Comparison of ENCODE assay signal across 12 cellular contexts in genomic region chr5:78591227-78591626, GRCh38. TPM values are rescaled to one million over a fixed set of nuclear protein-coding genes. Genes with fewer than 3 reads are reported as not detected.
DNase-seq lines count a peak whose midpoint lies in the region; TF ChIP-seq lines count a peak whose summit lies in the region.
"Had no signal": no experiment of that assay in that cellular context is flagged by ENCODE, and none has a peak within 500 bp of the region (broad histone marks: within the 10 kb centered on the region; RNA-seq: fewer than 3 reads in every experiment).

No MANE protein-coding gene starts in this region.

- H3K9ac ChIP-seq in OCI-LY3 (ENCODE audit: low read length), result no peak overlapping the region
- H3K9ac ChIP-seq in endodermal cell (ENCODE audit: extremely low read depth, low read length, poor library complexity, severe bottlenecking), result no peak overlapping the region

- H3K4me1 Mint-ChIP-seq in Caco-2 (ENCODE audit: low read depth, unreplicated experiment), result peaks cover 36% of the 10 kb centered on the region
- H3K4me1 Mint-ChIP-seq in endodermal cell, result peaks cover 19% of the 10 kb centered on the region
- peaks cover 80% of the 10 kb centered on the region for H3K4me1 Mint-ChIP-seq in nephron
- H3K4me1 Mint-ChIP-seq: natural killer cell had no signal

- H3K36me3 ChIP-seq in Caco-2 (ENCODE audit: control insufficient read depth, insufficient read depth, low read length) (no peaks in the 10 kb centered on the region), OCI-LY3 (replicated peaks; ENCODE audit: low read depth, low read length) (no peaks in the 10 kb centered on the region), endodermal cell (ENCODE audit: control insufficient read depth, insufficient read depth, low read length) (peaks cover 93% of the 10 kb centered on the region)

- H4K20me1 ChIP-seq in OCI-LY3 (ENCODE audit: insufficient read depth, low read length), result no peaks in the 10 kb centered on the region

- no peak overlapping the region for H2AFZ ChIP-seq in OCI-LY3 (ENCODE audit: low read depth, low read length)

- no peak for TF ChIP-seq CTCF in Caco-2 (IDR thresholded peaks at IDR 0.05; ENCODE audit: insufficient read depth in 1 of 2, low read depth in 1 of 2, low read length in 1 of 2, severe bottlenecking in 1 of 2, unreplicated experiment in 1 of 2)
- no peak for TF ChIP-seq CTCF in OCI-LY3 (IDR thresholded peaks at IDR 0.05; ENCODE audit: low read depth, low read length)
- no peak for TF ChIP-seq CTCF in endodermal cell (conservative IDR thresholded peaks at IDR 0.05)
- no peak for TF ChIP-seq CTCF in nephron (IDR thresholded peaks at IDR 0.05; ENCODE audit: unreplicated experiment in 3 of 3)

- H3K27ac ChIP-seq in OCI-LY3 (ENCODE audit: low read length) (no peak overlapping the region), endodermal cell (ENCODE audit: low read depth, low read length) (no peak overlapping the region)

- WGBS in endodermal cell (ENCODE audit: insufficient coverage in 1 of 2, insufficient read length in 1 of 2), 2 experiments, result 69 to 89% methylated on average over 3 to 4 of the region's 4 CpGs

- H3K9me3 Mint-ChIP-seq in Caco-2 (ENCODE audit: unreplicated experiment) (no peaks in the 10 kb centered on the region), endodermal cell (peaks cover 20% of the 10 kb centered on the region), nephron (peaks cover 5% of the 10 kb centered on the region)
- H3K9me3 Mint-ChIP-seq: natural killer cell had no signal

- H3K4me2 ChIP-seq in OCI-LY3 (ENCODE audit: low read length), result 0 out of 2 replicates have a peak overlapping the region, but pooled peaks have one; percentile 76

- no peak overlapping the region for H3K4me3 Mint-ChIP-seq in Caco-2 (ENCODE audit: unreplicated experiment)
- H3K4me3 Mint-ChIP-seq in endodermal cell, result no peak overlapping the region
- no peak overlapping the region for H3K4me3 Mint-ChIP-seq in nephron
- H3K4me3 Mint-ChIP-seq: activated CD8-positive, alpha-beta memory T cell treated with anti-CD3 and anti-CD28 coated beads, Interleukin-2, amount 10 ng/mL, durations not matched to agents 7 days and 5 days; natural killer cell had no signal

- no peak overlapping the region for H3K4me3 ChIP-seq in Caco-2 (ENCODE audit: low read depth, low read length)
- H3K4me3 ChIP-seq in OCI-LY3 (ENCODE audit: low read length), result no peak overlapping the region
- no peak overlapping the region for H3K4me3 ChIP-seq in endodermal cell (ENCODE audit: low read length)
- H3K4me3 ChIP-seq: heart right ventricle had no signal

- H3K27ac Mint-ChIP-seq in Caco-2 (ENCODE audit: unreplicated experiment), result peak overlapping the region; percentile 42
- peak overlapping the region; percentile 23 for H3K27ac Mint-ChIP-seq in endodermal cell
- peak overlapping the region; percentile 92 to 96 (median 95) for H3K27ac Mint-ChIP-seq in nephron
- H3K27ac Mint-ChIP-seq: activated CD8-positive, alpha-beta memory T cell treated with anti-CD3 and anti-CD28 coated beads, Interleukin-2, amount 10 ng/mL, durations not matched to agents 7 days and 5 days; natural killer cell had no signal

- H3K9me3 ChIP-seq in Caco-2, result no peaks in the 10 kb centered on the region
- H3K9me3 ChIP-seq in OCI-LY3 (ENCODE audit: insufficient read depth, low read length), result no peaks in the 10 kb centered on the region
- peaks cover 29% of the 10 kb centered on the region for H3K9me3 ChIP-seq in endodermal cell (ENCODE audit: control insufficient read depth, low read length)
- H3K9me3 ChIP-seq: heart right ventricle had no signal

- CTCF ChIA-PET in Caco-2 (lab: Charles Lee), result no interaction called here

- intact Hi-C loops in Caco-2 (cut with micrococcal nuclease; ENCODE audit: unreplicated experiment), result no loop called here

- no peaks in the 10 kb centered on the region for H3K79me2 ChIP-seq in OCI-LY3 (ENCODE audit: low read length)

- H3K27me3 Mint-ChIP-seq in Caco-2 (ENCODE audit: insufficient read depth, unreplicated experiment), result no peaks in the 10 kb centered on the region
- no peaks in the 10 kb centered on the region for H3K27me3 Mint-ChIP-seq in endodermal cell (ENCODE audit: insufficient read depth)
- H3K27me3 Mint-ChIP-seq in nephron (ENCODE audit: low read depth), result no peaks in the 10 kb centered on the region

- DNase-seq in Caco-2 (no peak), endodermal cell (no peak), NCI-H2171 treated with DMSO at 0.1 percent for 48 hours (lab: John Stamatoyannopoulos, UW) (no peak), MV-4-11 (lab: John Stamatoyannopoulos, UW) (no peak), NCI-H524 treated with DMSO at 0.1 percent for 48 hours (lab: John Stamatoyannopoulos, UW) (no peak), NOMO-1 treated with dmso at 0.1 percent for 144 hours (lab: John Stamatoyannopoulos, UW; ENCODE audit: unreplicated experiment) (no peak)
- DNase-seq: activated CD8-positive, alpha-beta memory T cell treated with anti-CD3 and anti-CD28 coated beads, Interleukin-2, amount 10 ng/mL, durations not matched to agents 7 days and 5 days; heart right ventricle; natural killer cell; T-helper 1 cell had no signal

- no TSS peak for BruUV-seq in Caco-2 (replicated peaks; lab: Mats Ljungman, UMichigan)

- H3K36me3 Mint-ChIP-seq in Caco-2 (ENCODE audit: insufficient read depth, unreplicated experiment) (peaks cover 31% of the 10 kb centered on the region), endodermal cell (ENCODE audit: low read depth) (peaks cover 73% of the 10 kb centered on the region), nephron (ENCODE audit: low read depth) (peaks cover 56% of the 10 kb centered on the region)
- H3K36me3 Mint-ChIP-seq: activated CD8-positive, alpha-beta memory T cell treated with anti-CD3 and anti-CD28 coated beads, Interleukin-2, amount 10 ng/mL, durations not matched to agents 7 days and 5 days; natural killer cell had no signal

- H3K27me3 ChIP-seq in Caco-2 (replicated peaks; ENCODE audit: control insufficient read depth, insufficient read depth, low read length) (no peaks in the 10 kb centered on the region), OCI-LY3 (ENCODE audit: low read depth, low read length) (no peaks in the 10 kb centered on the region), endodermal cell (ENCODE audit: control insufficient read depth, insufficient read depth, low read length, poor library complexity, severe bottlenecking) (no peaks in the 10 kb centered on the region)
- H3K27me3 ChIP-seq: heart right ventricle had no signal

- H3K4me1 ChIP-seq in Caco-2 (peaks cover 36% of the 10 kb centered on the region), OCI-LY3 (ENCODE audit: low read length) (peaks cover 19% of the 10 kb centered on the region), endodermal cell (ENCODE audit: control insufficient read depth, insufficient read depth, low read length) (no peaks in the 10 kb centered on the region)

- POLR2A ChIA-PET in Caco-2 (lab: Charles Lee), result no interaction called here

RNA-seq across cellular contexts. Expression of gene LHFPL2, which starts 57.3 kb away (rescaled TPM):
- total RNA-seq in Caco-2 (2022) (44.0 and 49.7 TPM in 2 replicates), endodermal cell (100 to 1,000 TPM; 136 to 238 TPM)
- polyA plus RNA-seq in endodermal cell (2013, experiment 1 of 2), result 23.7 TPM
- 24.8 TPM for polyA plus RNA-seq in endodermal cell (2013, experiment 2 of 2)
- total RNA-seq: activated CD8-positive, alpha-beta memory T cell treated with anti-CD3 and anti-CD28 coated beads, Interleukin-2, amount 10 ng/mL, durations not matched to agents 7 days and 5 days had no signal

Comparison
In these comparisons a context has a peak if more than half of its experiments do, and no peak if none do; other contexts are left out.
1. H3K27ac Mint-ChIP-seq: peak in every context shown above with its lines; median percentile 95 in nephron; 42 in Caco-2; 23 in endodermal cell.